Comparison of ENCODE assay signal across 8 cellular contexts in the genomic region with DNA sequence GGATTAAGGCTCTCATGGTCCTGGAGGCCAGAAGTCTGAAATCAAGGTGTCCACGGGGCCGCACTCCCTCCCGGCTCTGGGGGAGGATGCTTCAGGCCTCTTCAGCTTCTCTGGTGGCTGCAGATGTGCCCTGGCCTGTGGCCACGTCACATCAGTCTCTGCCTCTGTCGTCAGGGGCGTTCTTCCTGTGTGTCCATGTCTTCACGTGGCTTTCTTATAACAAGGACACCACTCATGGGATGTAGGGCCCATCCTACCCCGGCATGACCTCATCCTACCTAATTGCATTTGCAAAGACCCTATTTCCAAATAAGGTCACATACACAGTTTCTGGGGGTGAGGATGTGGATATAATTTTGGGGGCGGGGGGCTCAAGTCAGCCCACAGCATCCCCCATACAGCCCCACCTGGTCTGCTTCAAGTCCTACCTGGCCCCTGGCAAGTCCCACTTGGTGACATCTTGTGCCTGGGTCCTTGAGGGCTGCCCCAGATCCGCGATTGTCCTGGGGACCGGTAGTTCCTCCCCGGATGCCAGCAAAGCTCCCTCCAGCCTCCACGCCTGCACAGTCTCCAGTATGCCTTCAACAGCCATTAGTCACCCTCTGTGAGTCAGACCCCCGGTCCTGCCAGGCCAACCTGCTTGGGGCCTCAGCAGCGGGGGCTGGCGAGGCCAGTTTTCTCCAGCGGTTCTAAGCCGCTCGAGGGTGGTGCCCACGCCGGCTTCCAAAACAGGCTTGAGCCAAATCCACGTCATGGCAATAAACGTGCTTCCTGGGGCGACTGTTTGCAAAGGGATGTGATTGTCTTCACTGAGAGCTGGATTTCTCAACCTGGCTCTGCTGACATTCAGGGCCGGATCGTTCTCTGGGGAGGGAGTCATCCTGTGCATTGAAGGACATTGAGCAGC. TPM values are rescaled to one million over a fixed set of nuclear protein-coding genes. Genes with fewer than 3 reads are reported as not detected.
A peak's percentile ranks its signal among the peaks of the same experiment; 100 is the strongest.
DNase-seq lines count a peak whose midpoint lies in the region; ATAC-seq lines count a peak whose summit lies in the region.

No MANE protein-coding gene starts in this region.

- no peaks in the 10 kb centered on the region for H3K27me3 ChIP-seq in esophagus (ENCODE audit: control insufficient read depth in 1 of 2, insufficient read depth in 2 of 2, low read length in 2 of 2)

- no peaks in the 10 kb centered on the region for H3K9me3 ChIP-seq in esophagus (ENCODE audit: control insufficient read depth in 2 of 2, insufficient read depth in 1 of 2, low read depth in 1 of 2, low read length in 1 of 2)

- H3K4me3 Mint-ChIP-seq in activated T-helper 2 cell treated with anti-CD3 and anti-CD28 coated beads, Interferon-gamma antibody, Interleukin-2, Interleukin-4, amounts not matched to agents 10 μg/mL and 5 μg/mL and 100 μg/mL, durations not matched to agents 14 hours and 24 hours and 36 hours (ENCODE audit: low read depth) = no peak overlapping the region

- no peak for DNase-seq in activated CD4-positive, CD25-positive, alpha-beta regulatory T cell (lab: John Stamatoyannopoulos, UW)
- DNase-seq in SIG-M5 (lab: John Stamatoyannopoulos, UW) (peak; percentile 35), myocyte (ENCODE audit: low read depth) (peak; percentile 91)
- DNase-seq in activated naive CD4-positive, alpha-beta T cell (lab: John Stamatoyannopoulos, UW) = no peak
- DNase-seq in activated T-helper 2 cell treated with anti-CD3 and anti-CD28 coated beads, Interferon-gamma antibody, Interleukin-2, Interleukin-4, amounts not matched to agents 10 μg/mL and 5 μg/mL and 100 μg/mL, durations not matched to agents 14 hours and 24 hours and 36 hours (ENCODE audit: low spot score) = no peak

- no peak overlapping the region for H3K4me3 ChIP-seq in esophagus (ENCODE audit: low read depth in 1 of 2, low read length in 2 of 2)

- H3K36me3 Mint-ChIP-seq in activated T-helper 2 cell treated with anti-CD3 and anti-CD28 coated beads, Interferon-gamma antibody, Interleukin-2, Interleukin-4, amounts not matched to agents 10 μg/mL and 5 μg/mL and 100 μg/mL, durations not matched to agents 14 hours and 24 hours and 36 hours (ENCODE audit: low read depth) = peaks cover 53% of the 10 kb centered on the region

- H3K27ac Mint-ChIP-seq in activated T-helper 2 cell treated with anti-CD3 and anti-CD28 coated beads, Interferon-gamma antibody, Interleukin-2, Interleukin-4, amounts not matched to agents 10 μg/mL and 5 μg/mL and 100 μg/mL, durations not matched to agents 14 hours and 24 hours and 36 hours = no peak overlapping the region

- no peaks in the 10 kb centered on the region for H3K27me3 Mint-ChIP-seq in activated T-helper 2 cell treated with anti-CD3 and anti-CD28 coated beads, Interferon-gamma antibody, Interleukin-2, Interleukin-4, amounts not matched to agents 10 μg/mL and 5 μg/mL and 100 μg/mL, durations not matched to agents 14 hours and 24 hours and 36 hours (ENCODE audit: low read depth)

- no peaks in the 10 kb centered on the region for H3K9me3 Mint-ChIP-seq in activated T-helper 2 cell treated with anti-CD3 and anti-CD28 coated beads, Interferon-gamma antibody, Interleukin-2, Interleukin-4, amounts not matched to agents 10 μg/mL and 5 μg/mL and 100 μg/mL, durations not matched to agents 14 hours and 24 hours and 36 hours

- peaks cover 0 to 23% of the 10 kb centered on the region in 2 donors for H3K36me3 ChIP-seq in esophagus (ENCODE audit: control insufficient read depth in 2 of 2, insufficient read depth in 2 of 2, low read length in 1 of 2)

- 31 to 40% methylated on average over 27 of the region's 27 CpGs for WGBS in esophagus, 2 donors

- H3K4me1 ChIP-seq in esophagus (ENCODE audit: control insufficient read depth in 2 of 2, insufficient read depth in 2 of 2, low read length in 1 of 2) = peaks cover 3 to 16% of the 10 kb centered on the region in 2 donors

- peaks cover 22% of the 10 kb centered on the region for H3K4me1 Mint-ChIP-seq in activated T-helper 2 cell treated with anti-CD3 and anti-CD28 coated beads, Interferon-gamma antibody, Interleukin-2, Interleukin-4, amounts not matched to agents 10 μg/mL and 5 μg/mL and 100 μg/mL, durations not matched to agents 14 hours and 24 hours and 36 hours (ENCODE audit: low read depth)

- peak; percentile 59 to 71 for ATAC-seq in activated CD4-positive, CD25-positive, alpha-beta regulatory T cell treated with anti-CD3 and anti-CD28 coated beads, Interleukin-2, amount 50 U/mL, for 24 hours
- ATAC-seq in GM18907 (IDR thresholded peaks at IDR 0.05; ENCODE audit: unreplicated experiment) = no peak

- intact Hi-C loops in activated T-helper 2 cell treated with anti-CD3 and anti-CD28 coated beads, Interferon-gamma antibody, Interleukin-2, Interleukin-4, amounts not matched to agents 10 μg/mL and 5 μg/mL and 100 μg/mL, durations not matched to agents 14 hours and 24 hours and 36 hours (cut with micrococcal nuclease) = no loop called here

- H3K27ac ChIP-seq in esophagus (ENCODE audit: low read depth in 2 of 2, low read length in 1 of 2) = peak overlapping the region; percentile 73 to 93

RNA-seq across cellular contexts. Expression of a gene that starts 32.2 kb away (rescaled TPM):
- polyA plus RNA-seq in esophagus = 10 to 100 TPM; 24.2 to 41.2 TPM
- 35.8 and 43.4 TPM in 2 replicates for total RNA-seq in myocyte
- 51.2 TPM for polyA plus RNA-seq in myocyte (2012)
- 143 TPM in 2 replicates for total RNA-seq in activated T-helper 2 cell treated with anti-CD3 and anti-CD28 coated beads, Interferon-gamma antibody, Interleukin-2, Interleukin-4, amounts not matched to agents 10 μg/mL and 5 μg/mL and 100 μg/mL, durations not matched to agents 14 hours and 24 hours and 36 hours

RNA-seq across cellular contexts. Expression of a gene that starts 32.5 kb away (rescaled TPM):
- 1 to 10 TPM; 7.8 to 9.3 TPM for polyA plus RNA-seq in esophagus
- 3.3 and 5.4 TPM in 2 replicates for total RNA-seq in myocyte
- polyA plus RNA-seq in myocyte (2012) = 5.0 TPM
- 27.8 and 28.8 TPM in 2 replicates for total RNA-seq in activated T-helper 2 cell treated with anti-CD3 and anti-CD28 coated beads, Interferon-gamma antibody, Interleukin-2, Interleukin-4, amounts not matched to agents 10 μg/mL and 5 μg/mL and 100 μg/mL, durations not matched to agents 14 hours and 24 hours and 36 hours

Comparison
In these comparisons a context has a peak if more than half of its experiments do, and no peak if none do; other contexts are left out.
1. DNase-seq: peak in SIG-M5 (single experiment) and myocyte (single experiment); none in activated CD4-positive, CD25-positive, alpha-beta regulatory T cell (0 of 4), activated naive CD4-positive, alpha-beta T cell (0 of 4) and activated T-helper 2 cell treated with anti-CD3 and anti-CD28 coated beads, Interferon-gamma antibody, Interleukin-2, Interleukin-4, amounts not matched to agents 10 μg/mL and 5 μg/mL and 100 μg/mL, durations not matched to agents 14 hours and 24 hours and 36 hours (single experiment).